22 cellular contexts compared by ENCODE assay signal in genomic region chr14:80944861-80945617, GRCh38. TPM values are rescaled to one million over a fixed set of nuclear protein-coding genes. Genes with fewer than 3 reads are reported as not detected.
"Had no signal": no experiment of that assay in that cellular context is flagged by ENCODE, and none has a peak within 500 bp of the region (broad histone marks: within the 10 kb centered on the region; RNA-seq: fewer than 3 reads in every experiment).

No MANE protein-coding gene starts in this region.

- H3K9me3 ChIP-seq: esophagus muscularis mucosa, suprapubic skin, thyroid gland had no signal

- H3K4me2 ChIP-seq: smooth muscle cell had no signal

- FAIRE-seq: endometrium, urothelium cell line had no signal

- H3K9me3 Mint-ChIP-seq: naive B cell, nephron, type B pancreatic cell had no signal

- H3K27ac Mint-ChIP-seq: naive B cell, nephron, type B pancreatic cell had no signal

- H2AFZ ChIP-seq: parathyroid adenoma had no signal

- H3K4me3 Mint-ChIP-seq: naive B cell, nephron, type B pancreatic cell had no signal

- H3K9ac ChIP-seq: parathyroid adenoma had no signal

- H3K79me2 ChIP-seq: parathyroid adenoma had no signal

- H3K4me3 ChIP-seq: esophagus muscularis mucosa, smooth muscle cell, suprapubic skin, thyroid gland had no signal

- H3K36me3 Mint-ChIP-seq: naive B cell, type B pancreatic cell had no signal

- DNase-seq: effector memory CD4-positive, alpha-beta T cell; foreskin melanocyte; head of caudate nucleus; hippocampal formation; left colon; left ventricle myocardium superior; mesendoderm; naive B cell; stimulated activated CD4-positive, alpha-beta T cell treated with anti-CD3 and anti-CD28 coated beads, Interleukin-2, amount 100 ng/mL, for 48 hours; stimulated activated naive CD8-positive, alpha-beta T cell treated with anti-CD3 and anti-CD28 coated beads, Interleukin-15, Interleukin-2, amounts not matched to agents 100 U/mL and 50 U/mL, for 24 hours; thyroid gland had no signal

- H3K27me3 ChIP-seq: thyroid gland had no signal

- H3K36me3 ChIP-seq: esophagus muscularis mucosa, suprapubic skin, thyroid gland had no signal

- ATAC-seq: left colon; left ventricle myocardium superior; stimulated activated naive CD8-positive, alpha-beta T cell treated with anti-CD3 and anti-CD28 coated beads, Interleukin-15, Interleukin-2, amounts not matched to agents 100 U/mL and 50 U/mL, for 24 hours had no signal

- H3K27ac ChIP-seq: esophagus muscularis mucosa, parathyroid adenoma, suprapubic skin, thyroid gland had no signal

RNA-seq across cellular contexts. Expression of gene TSHR, which starts 10.4 kb away (rescaled TPM):
- total RNA-seq: kidney epithelial cell, left ventricle myocardium superior, lung microvascular endothelial cell, pulmonary artery endothelial cell, smooth muscle cell, suprapubic skin had no signal
- polyA plus RNA-seq: smooth muscle cell had no signal
